In genomic region chr3:148513066-148513671, GRCh38 we compare ENCODE assay signal across 23 cellular contexts.
DNase-seq lines count a peak whose midpoint lies in the region; ATAC-seq and TF ChIP-seq lines count a peak whose summit lies in the region.
"Had no signal": no experiment of that assay in that cellular context is flagged by ENCODE, and none has a peak within 500 bp of the region (broad histone marks: within the 10 kb centered on the region; RNA-seq: fewer than 3 reads in every experiment).

No MANE protein-coding gene starts in this region.

- no peak overlapping the region for H2BK5ac ChIP-seq in mesenchymal stem cell (ENCODE audit: low read depth, low read length, poor library complexity, severe bottlenecking)

- H3K9me3 ChIP-seq in mesenchymal stem cell (ENCODE audit: control insufficient read depth, low read length) = no peaks in the 10 kb centered on the region
- H3K9me3 ChIP-seq: ascending aorta, gastrocnemius medialis, right atrium auricular region, SJSA1 had no signal

- peak; percentile 12 for DNase-seq in AG10803 (ENCODE audit: low read depth)
- peak; percentile 67 for DNase-seq in NCI-H226
- peak; percentile 57 for DNase-seq in choroid plexus epithelial cell (ENCODE audit: low read depth)
- peak; percentile 13 for DNase-seq in mesenchymal stem cell
- no peak for DNase-seq in T-helper 9 cell
- DNase-seq in activated CD4-positive, alpha-beta T cell treated with anti-CD3 and anti-CD28 coated beads, Interleukin-2, amount 10 ng/mL, durations not matched to agents 24 days and 14 days = no peak
- DNase-seq in type B pancreatic cell (ENCODE audit: extremely low spot score, unreplicated experiment) = no peak
- DNase-seq: activated naive CD4-positive, alpha-beta T cell treated with anti-CD3 and anti-CD28 coated beads, Interleukin-2, amount 10 ng/mL, durations not matched to agents 7 days and 5 days; activated T-cell treated with anti-CD3 and anti-CD28 coated beads, Interleukin-2, amount 50 U/mL, for 4 hours; CD8-positive, alpha-beta T cell; DMS79 treated with DMSO at 0.1 percent for 48 hours; gastrocnemius medialis; GOT3; NCI-H1092 treated with DMSO at 0.1 percent for 48 hours; NCI-H2081; NK-92 treated with Interleukin-12 subunit alpha and Interleukin-12 subunit beta, amount 100 ng/mL, for 24 hours; occipital lobe; substantia nigra had no signal

- H2AFZ ChIP-seq in mesenchymal stem cell (ENCODE audit: low read depth, low read length) = no peak overlapping the region

- no peaks in the 10 kb centered on the region for H3K9me3 Mint-ChIP-seq in activated CD4-positive, alpha-beta T cell treated with anti-CD3 and anti-CD28 coated beads, Interleukin-2, amount 10 ng/mL, durations not matched to agents 24 days and 14 days
- H3K9me3 Mint-ChIP-seq in type B pancreatic cell = no peaks in the 10 kb centered on the region

- H3K4me1 ChIP-seq in mesenchymal stem cell (ENCODE audit: control insufficient read depth, insufficient read depth, low read depth, low read length) = no peaks in the 10 kb centered on the region
- H3K4me1 ChIP-seq: ascending aorta, gastrocnemius medialis, right atrium auricular region, SJSA1 had no signal

- no peak overlapping the region for H3K23ac ChIP-seq in mesenchymal stem cell (ENCODE audit: low read length in 2 of 2)

- H3K79me1 ChIP-seq in mesenchymal stem cell (replicated peaks; ENCODE audit: low read length, poor library complexity, severe bottlenecking) = no peaks in the 10 kb centered on the region

- TF ChIP-seq CTCF in AG10803 (conservative IDR thresholded peaks at IDR 0.05; ENCODE audit: low read length) = no peak
- TF ChIP-seq CTCF in choroid plexus epithelial cell (conservative IDR thresholded peaks at IDR 0.05; ENCODE audit: low read depth, low read length) = no peak
- no peak for TF ChIP-seq CTCF in type B pancreatic cell (conservative IDR thresholded peaks at IDR 0.05)

- no peak overlapping the region for H3K27ac Mint-ChIP-seq in activated CD4-positive, alpha-beta T cell treated with anti-CD3 and anti-CD28 coated beads, Interleukin-2, amount 10 ng/mL, durations not matched to agents 24 days and 14 days
- no peak overlapping the region for H3K27ac Mint-ChIP-seq in type B pancreatic cell
- H3K27ac Mint-ChIP-seq: activated naive CD4-positive, alpha-beta T cell treated with anti-CD3 and anti-CD28 coated beads, Interleukin-2, amount 10 ng/mL, durations not matched to agents 7 days and 5 days; CD8-positive, alpha-beta T cell had no signal

- no peak overlapping the region for H2BK15ac ChIP-seq in mesenchymal stem cell (ENCODE audit: low read depth, poor library complexity, severe bottlenecking)

- H3K4me2 ChIP-seq in mesenchymal stem cell (ENCODE audit: low read length, poor library complexity, severe bottlenecking) = no peak overlapping the region

- H3K9ac ChIP-seq in mesenchymal stem cell (ENCODE audit: low read length) = no peak overlapping the region

- no peak overlapping the region for H3K27ac ChIP-seq in mesenchymal stem cell (ENCODE audit: low read length, poor library complexity, severe bottlenecking)
- H3K27ac ChIP-seq: ascending aorta, gastrocnemius medialis, right atrium auricular region, SJSA1 had no signal

- no peak overlapping the region for H3K18ac ChIP-seq in mesenchymal stem cell (ENCODE audit: low read depth in 1 of 2, low read length in 2 of 2)

- H3K4me1 Mint-ChIP-seq in activated CD4-positive, alpha-beta T cell treated with anti-CD3 and anti-CD28 coated beads, Interleukin-2, amount 10 ng/mL, durations not matched to agents 24 days and 14 days = no peaks in the 10 kb centered on the region
- H3K4me1 Mint-ChIP-seq in type B pancreatic cell (ENCODE audit: unreplicated experiment) = no peaks in the 10 kb centered on the region
- H3K4me1 Mint-ChIP-seq: activated naive CD4-positive, alpha-beta T cell treated with anti-CD3 and anti-CD28 coated beads, Interleukin-2, amount 10 ng/mL, durations not matched to agents 7 days and 5 days had no signal

- H3K36me3 Mint-ChIP-seq in activated CD4-positive, alpha-beta T cell treated with anti-CD3 and anti-CD28 coated beads, Interleukin-2, amount 10 ng/mL, durations not matched to agents 24 days and 14 days (ENCODE audit: low read depth) = no peaks in the 10 kb centered on the region
- no peaks in the 10 kb centered on the region for H3K36me3 Mint-ChIP-seq in type B pancreatic cell
- H3K36me3 Mint-ChIP-seq: activated naive CD4-positive, alpha-beta T cell treated with anti-CD3 and anti-CD28 coated beads, Interleukin-2, amount 10 ng/mL, durations not matched to agents 7 days and 5 days; CD8-positive, alpha-beta T cell had no signal

- no peak overlapping the region for H3K4me3 ChIP-seq in AG10803 (ENCODE audit: low read length)
- no peak overlapping the region for H3K4me3 ChIP-seq in choroid plexus epithelial cell (ENCODE audit: low read depth, low read length)
- H3K4me3 ChIP-seq in mesenchymal stem cell (ENCODE audit: insufficient read depth in 1 of 2, low read depth in 1 of 2, low read length in 2 of 2) = no peak overlapping the region
- H3K4me3 ChIP-seq: ascending aorta, gastrocnemius medialis, right atrium auricular region, SJSA1 had no signal

- H4K91ac ChIP-seq in mesenchymal stem cell (ENCODE audit: low read length) = no peak overlapping the region

- no peak overlapping the region for H3K14ac ChIP-seq in mesenchymal stem cell (ENCODE audit: low read length in 2 of 2)

- H3K27me3 Mint-ChIP-seq in activated CD4-positive, alpha-beta T cell treated with anti-CD3 and anti-CD28 coated beads, Interleukin-2, amount 10 ng/mL, durations not matched to agents 24 days and 14 days = no peaks in the 10 kb centered on the region
- no peaks in the 10 kb centered on the region for H3K27me3 Mint-ChIP-seq in type B pancreatic cell
- H3K27me3 Mint-ChIP-seq: activated naive CD4-positive, alpha-beta T cell treated with anti-CD3 and anti-CD28 coated beads, Interleukin-2, amount 10 ng/mL, durations not matched to agents 7 days and 5 days had no signal

- no peak overlapping the region for H2BK12ac ChIP-seq in mesenchymal stem cell (ENCODE audit: low read length in 2 of 2)

- no peak for ATAC-seq in HG02610 (IDR thresholded peaks at IDR 0.05; ENCODE audit: unreplicated experiment)
- ATAC-seq: activated T-cell treated with anti-CD3 and anti-CD28 coated beads, Interleukin-2, amount 50 U/mL, for 4 hours; CD8-positive, alpha-beta T cell; gastrocnemius medialis; Panc1 had no signal

- H3K36me3 ChIP-seq in mesenchymal stem cell (ENCODE audit: control insufficient read depth in 1 of 2, insufficient read depth in 2 of 2, low read depth in 1 of 2, low read length in 2 of 2) = no peaks in the 10 kb centered on the region
- H3K36me3 ChIP-seq: ascending aorta, gastrocnemius medialis, right atrium auricular region, SJSA1 had no signal

- no peak overlapping the region for H3K4ac ChIP-seq in mesenchymal stem cell (ENCODE audit: low read depth in 1 of 2, low read length in 2 of 2)

- H4K8ac ChIP-seq in mesenchymal stem cell (ENCODE audit: low read length) = no peak overlapping the region

- no peak overlapping the region for H2AK5ac ChIP-seq in mesenchymal stem cell (ENCODE audit: low read length, severe bottlenecking)

- no peaks in the 10 kb centered on the region for H3K27me3 ChIP-seq in mesenchymal stem cell (ENCODE audit: control insufficient read depth in 1 of 2, insufficient read depth in 1 of 2, low read length in 2 of 2)
- H3K27me3 ChIP-seq: ascending aorta, gastrocnemius medialis, right atrium auricular region, SJSA1 had no signal

- intact Hi-C loops in activated CD4-positive, alpha-beta T cell treated with anti-CD3 and anti-CD28 coated beads, Interleukin-2, amount 10 ng/mL, durations not matched to agents 24 days and 14 days (cut with micrococcal nuclease) = no loop called here

- H3K4me3 Mint-ChIP-seq in activated CD4-positive, alpha-beta T cell treated with anti-CD3 and anti-CD28 coated beads, Interleukin-2, amount 10 ng/mL, durations not matched to agents 24 days and 14 days = no peak overlapping the region
- H3K4me3 Mint-ChIP-seq in type B pancreatic cell = no peak overlapping the region
- H3K4me3 Mint-ChIP-seq: activated naive CD4-positive, alpha-beta T cell treated with anti-CD3 and anti-CD28 coated beads, Interleukin-2, amount 10 ng/mL, durations not matched to agents 7 days and 5 days; activated T-cell treated with anti-CD3 and anti-CD28 coated beads, Interleukin-2, amount 50 U/mL, for 4 hours; CD8-positive, alpha-beta T cell had no signal

- H2BK120ac ChIP-seq in mesenchymal stem cell (ENCODE audit: low read depth, low read length) = no peak overlapping the region

Comparison
In these comparisons a context has a peak if more than half of its experiments do, and no peak if none do; other contexts are left out.
1. DNase-seq: peak in AG10803 (single experiment), NCI-H226 (single experiment), choroid plexus epithelial cell (single experiment) and mesenchymal stem cell (single experiment); none in T-helper 9 cell (single experiment), activated CD4-positive, alpha-beta T cell treated with anti-CD3 and anti-CD28 coated beads, Interleukin-2, amount 10 ng/mL, durations not matched to agents 24 days and 14 days (single experiment) and type B pancreatic cell (single experiment).